Comparison of ENCODE assay signal across 15 cellular contexts in genomic region chr9:86676426-86676825, GRCh38.
A peak's percentile ranks its signal among the peaks of the same experiment; 100 is the strongest.
DNase-seq lines count a peak whose midpoint lies in the region; TF ChIP-seq lines count a peak whose summit lies in the region.
"Had no signal": no experiment of that assay in that cellular context is flagged by ENCODE, and none has a peak within 500 bp of the region (broad histone marks: within the 10 kb centered on the region; RNA-seq: fewer than 3 reads in every experiment).

No MANE protein-coding gene starts in this region.

- H3K36me3 Mint-ChIP-seq in MCF 10A (ENCODE audit: insufficient read depth, unreplicated experiment): no peaks in the 10 kb centered on the region
- H3K36me3 Mint-ChIP-seq in nephron (ENCODE audit: low read depth): no peaks in the 10 kb centered on the region
- H3K36me3 Mint-ChIP-seq: CD14-positive monocyte; CD8-positive, alpha-beta T cell had no signal

- WGBS in mammary epithelial cell (ENCODE audit: low coverage, missing lambda C conversion rate): 36% methylated on average over 2 of the region's 2 CpGs

- no peaks in the 10 kb centered on the region for H4K20me1 ChIP-seq in mammary epithelial cell (ENCODE audit: insufficient read depth, low read length)

- no peaks in the 10 kb centered on the region for H3K36me3 ChIP-seq in mammary epithelial cell (ENCODE audit: insufficient read depth, low read length)

- CTCF ChIA-PET in mammary epithelial cell (lab: Charles Lee; ENCODE audit: low non-redundant PET): no interaction called here
- CTCF ChIA-PET in MCF 10A (lab: Yijun Ruan, JAX): no interaction called here

- H3K9ac ChIP-seq in mammary epithelial cell (ENCODE audit: insufficient read depth, low read length): no peak overlapping the region
- H3K9ac ChIP-seq: GM23248 had no signal

- dilution Hi-C loops in mammary epithelial cell (cut with HindIII; ENCODE audit: low sequenced_read_pairs): no loop called here

- H3K9me3 ChIP-seq in mammary epithelial cell (replicated peaks; ENCODE audit: insufficient read depth, low read length): no peaks in the 10 kb centered on the region
- H3K9me3 ChIP-seq: Caco-2 had no signal

- H3K4me3 Mint-ChIP-seq in MCF 10A (ENCODE audit: unreplicated experiment) (no peak overlapping the region), nephron (no peak overlapping the region)
- H3K4me3 Mint-ChIP-seq: CD14-positive monocyte; CD8-positive, alpha-beta T cell had no signal

- no peaks in the 10 kb centered on the region for H3K27me3 ChIP-seq in mammary epithelial cell (ENCODE audit: insufficient read depth, low read length)

- H3K27me3 Mint-ChIP-seq in MCF 10A (ENCODE audit: insufficient read depth, unreplicated experiment) (no peaks in the 10 kb centered on the region), nephron (ENCODE audit: low read depth) (no peaks in the 10 kb centered on the region)

- DNase-seq in mammary epithelial cell: peak; percentile 32
- no peak for DNase-seq in MCF 10A (ENCODE audit: unreplicated experiment)
- DNase-seq in epithelial cell of esophagus (ENCODE audit: low read depth): peak; percentile 8
- peak; percentile 85 for DNase-seq in retinal pigment epithelial cell (ENCODE audit: low read depth)
- DNase-seq in G401 (ENCODE audit: low spot score): no peak
- no peak for DNase-seq in NCI-H446 treated with DMSO at 0.1 percent for 48 hours (lab: John Stamatoyannopoulos, UW)
- DNase-seq in activated CD4-positive, alpha-beta T cell treated with anti-CD3 and anti-CD28 coated beads, Interleukin-2, amount 50 U/mL, for 4 hours: no peak
- DNase-seq: Caco-2; CD8-positive, alpha-beta T cell; DMS53; GM23248 had no signal

- peaks cover 3% of the 10 kb centered on the region for H3K4me1 ChIP-seq in mammary epithelial cell (ENCODE audit: insufficient read depth, low read length)
- H3K4me1 ChIP-seq: Caco-2 had no signal

- H3K4me2 ChIP-seq in mammary epithelial cell (ENCODE audit: insufficient read depth, low read depth, low read length): no peak overlapping the region

- H3K4me1 Mint-ChIP-seq in MCF 10A (ENCODE audit: insufficient read depth, unreplicated experiment) (no peaks in the 10 kb centered on the region), nephron (peaks cover 69% of the 10 kb centered on the region)
- H3K4me1 Mint-ChIP-seq: CD14-positive monocyte had no signal

- no peaks in the 10 kb centered on the region for H3K9me3 Mint-ChIP-seq in MCF 10A (ENCODE audit: unreplicated experiment)
- no peaks in the 10 kb centered on the region for H3K9me3 Mint-ChIP-seq in nephron
- H3K9me3 Mint-ChIP-seq: CD8-positive, alpha-beta T cell had no signal

- H3K4me3 ChIP-seq in mammary epithelial cell (replicated peaks in 1 of 3; ENCODE audit: insufficient read depth in 1 of 3, low read depth in 2 of 3, low read length in 3 of 3) (no peak overlapping the region), epithelial cell of esophagus (ENCODE audit: low read length) (no peak overlapping the region), retinal pigment epithelial cell (ENCODE audit: low read length) (no peak overlapping the region)
- H3K4me3 ChIP-seq: GM12878, GM23248 had no signal

- no peak overlapping the region for H3K27ac ChIP-seq in mammary epithelial cell (ENCODE audit: insufficient read depth, low read depth, low read length)
- H3K27ac ChIP-seq: 22Rv1, GM23248 had no signal

- no peak overlapping the region for H2AFZ ChIP-seq in mammary epithelial cell (ENCODE audit: low read depth, low read length)
- H2AFZ ChIP-seq: GM23248 had no signal

- no TSS peak for BruUV-seq in mammary epithelial cell (replicated peaks; lab: Mats Ljungman, UMichigan)
- no TSS peak for BruUV-seq in MCF 10A (replicated peaks; lab: Mats Ljungman, UMichigan)

- in situ Hi-C loops in mammary epithelial cell (cut with MboI; ENCODE audit: low sequenced_read_pairs in 2 of 2): no loop called here
- in situ Hi-C loops in G401 (cut with HindIII; ENCODE audit: low sequenced_read_pairs): no loop called here

- no peak overlapping the region for H3K27ac Mint-ChIP-seq in MCF 10A (ENCODE audit: low read depth, unreplicated experiment)
- H3K27ac Mint-ChIP-seq in nephron: peak overlapping the region in 2 of 3 experiments; percentile 24 to 65
- H3K27ac Mint-ChIP-seq: CD14-positive monocyte; CD8-positive, alpha-beta T cell had no signal

- POLR2A ChIA-PET in MCF 10A (lab: Yijun Ruan, JAX): no interaction called here

- no peaks in the 10 kb centered on the region for H3K79me2 ChIP-seq in mammary epithelial cell (ENCODE audit: insufficient read depth, low read length)

- intact Hi-C loops in mammary epithelial cell (cut with micrococcal nuclease) (no loop called here), MCF 10A (cut with micrococcal nuclease) (no loop called here)

- no peak for TF ChIP-seq CTCF in mammary epithelial cell (conservative IDR thresholded peaks at IDR 0.05 in 1 of 2, IDR thresholded peaks at IDR 0.05 in 1 of 2; ENCODE audit: extremely low read depth in 1 of 2, insufficient read depth in 1 of 2, low read depth in 1 of 2, low read length in 2 of 2)
- no peak for TF ChIP-seq CTCF in MCF 10A (IDR thresholded peaks at IDR 0.05; ENCODE audit: unreplicated experiment)
- TF ChIP-seq CTCF in epithelial cell of esophagus (IDR thresholded peaks at IDR 0.05; ENCODE audit: insufficient read depth, low read depth, low read length, missing control alignments): no peak
- no peak for TF ChIP-seq CTCF in nephron (IDR thresholded peaks at IDR 0.05; ENCODE audit: unreplicated experiment in 3 of 3)
- TF ChIP-seq CTCF in retinal pigment epithelial cell (conservative IDR thresholded peaks at IDR 0.05; ENCODE audit: low read depth, low read length): no peak

Comparison
In these comparisons a context has a peak if more than half of its experiments do, and no peak if none do; other contexts are left out.
1. DNase-seq: peak in mammary epithelial cell (single experiment), epithelial cell of esophagus (single experiment) and retinal pigment epithelial cell (single experiment); none in MCF 10A (single experiment), G401 (single experiment), NCI-H446 treated with DMSO at 0.1 percent for 48 hours (single experiment) and activated CD4-positive, alpha-beta T cell treated with anti-CD3 and anti-CD28 coated beads, Interleukin-2, amount 50 U/mL, for 4 hours (0 of 2).